ENCODE assay signal across 10 cellular contexts in genomic region chr7:139681812-139682135, GRCh38.
DNase-seq lines count a peak whose midpoint lies in the region; ATAC-seq and TF ChIP-seq lines count a peak whose summit lies in the region.
"Had no signal": no experiment of that assay in that cellular context is flagged by ENCODE, and none has a peak within 500 bp of the region (broad histone marks: within the 10 kb centered on the region; RNA-seq: fewer than 3 reads in every experiment).

No MANE protein-coding gene starts in this region.

- peaks cover 0 to 9% of the 10 kb centered on the region in 2 donors for H3K9me3 ChIP-seq in right atrium auricular region

- no peaks in the 10 kb centered on the region for H3K36me3 ChIP-seq in right atrium auricular region

- no peaks in the 10 kb centered on the region for H3K27me3 Mint-ChIP-seq in stimulated activated memory B cell treated with anti-CD40 and anti-IgM and Interleukin-4, amounts not matched to agents 10 μg/mL and 1 μg/mL and 100 μg/mL, for 72 hours

- peak overlapping the region; percentile 98 for H3K27ac ChIP-seq in VCaP
- peak overlapping the region; percentile 90 to 92 for H3K27ac ChIP-seq in right atrium auricular region

- peaks cover 46% of the 10 kb centered on the region for H3K36me3 Mint-ChIP-seq in stimulated activated memory B cell treated with anti-CD40 and anti-IgM and Interleukin-4, amounts not matched to agents 10 μg/mL and 1 μg/mL and 100 μg/mL, for 72 hours

- H3K4me1 Mint-ChIP-seq in stimulated activated memory B cell treated with anti-CD40 and anti-IgM and Interleukin-4, amounts not matched to agents 10 μg/mL and 1 μg/mL and 100 μg/mL, for 72 hours, result peaks cover 54% of the 10 kb centered on the region

- TF ChIP-seq CTCF in VCaP (conservative IDR thresholded peaks at IDR 0.05) (no peak), right atrium auricular region (IDR thresholded peaks at IDR 0.05) (no peak)

- no peaks in the 10 kb centered on the region for H3K27me3 ChIP-seq in right atrium auricular region

- no peak for ATAC-seq in stimulated activated memory B cell treated with anti-CD40 and anti-IgM and Interleukin-4, amounts not matched to agents 10 μg/mL and 1 μg/mL and 100 μg/mL, for 72 hours
- no peak for ATAC-seq in GM21526 (IDR thresholded peaks at IDR 0.05; ENCODE audit: low FRiP score, unreplicated experiment)

- H3K4me3 ChIP-seq in right atrium auricular region, result no peak overlapping the region

- peaks cover 3% of the 10 kb centered on the region for H3K9me3 Mint-ChIP-seq in stimulated activated memory B cell treated with anti-CD40 and anti-IgM and Interleukin-4, amounts not matched to agents 10 μg/mL and 1 μg/mL and 100 μg/mL, for 72 hours

- no peak overlapping the region for H3K4me3 Mint-ChIP-seq in stimulated activated memory B cell treated with anti-CD40 and anti-IgM and Interleukin-4, amounts not matched to agents 10 μg/mL and 1 μg/mL and 100 μg/mL, for 72 hours

- H3K4me1 ChIP-seq in right atrium auricular region, result peaks cover 0 to 48% of the 10 kb centered on the region in 2 donors

- H3K27ac Mint-ChIP-seq in stimulated activated memory B cell treated with anti-CD40 and anti-IgM and Interleukin-4, amounts not matched to agents 10 μg/mL and 1 μg/mL and 100 μg/mL, for 72 hours, result peak overlapping the region; percentile 78

- peak; percentile 59 for DNase-seq in activated CD4-positive, alpha-beta T cell treated with anti-CD3 and anti-CD28 coated beads for 48 hours
- no peak for DNase-seq in activated CD4-positive, alpha-beta T cell treated with anti-CD3 and anti-CD28 coated beads for 1 hour
- no peak for DNase-seq in right atrium auricular region (ENCODE audit: low spot score)
- no peak for DNase-seq in ecto neural progenitor cell (ENCODE audit: low spot score)
- no peak for DNase-seq in NCI-H2107 treated with DMSO at 0.1 percent for 48 hours (lab: John Stamatoyannopoulos, UW; ENCODE audit: unreplicated experiment)
- DNase-seq: GDM1, SIG-M5 had no signal
